Comparison of ENCODE assay signal across 14 cellular contexts in genomic region chr17:2551493-2551892, GRCh38. TPM values are rescaled to one million over a fixed set of nuclear protein-coding genes. Genes with fewer than 3 reads are reported as not detected.
DNase-seq lines count a peak whose midpoint lies in the region; ATAC-seq and TF ChIP-seq lines count a peak whose summit lies in the region.
"Had no signal": no experiment of that assay in that cellular context is flagged by ENCODE, and none has a peak within 500 bp of the region (broad histone marks: within the 10 kb centered on the region; RNA-seq: fewer than 3 reads in every experiment).

No MANE protein-coding gene starts in this region.

- H2BK15ac ChIP-seq in H9 (ENCODE audit: low read depth, low read length), result no peak overlapping the region

- H3K4me1 ChIP-seq in H9 (ENCODE audit: insufficient read depth, low read length) (no peaks in the 10 kb centered on the region), ectodermal cell (ENCODE audit: control insufficient read depth, insufficient read depth, low read length) (peaks cover 5% of the 10 kb centered on the region), osteoblast (ENCODE audit: insufficient read depth, low read length) (no peaks in the 10 kb centered on the region), SJCRH30 (no peaks in the 10 kb centered on the region)
- H3K4me1 ChIP-seq: BLaER1, SJSA1 had no signal

- H3K9me3 ChIP-seq in H9 (ENCODE audit: control insufficient read depth, low read depth, low read length), result no peaks in the 10 kb centered on the region
- no peaks in the 10 kb centered on the region for H3K9me3 ChIP-seq in ectodermal cell (ENCODE audit: control insufficient read depth, low read length)
- H3K9me3 ChIP-seq in osteoblast (ENCODE audit: low read depth, low read length), result no peaks in the 10 kb centered on the region
- H3K9me3 ChIP-seq in SJCRH30 (replicated peaks), result no peaks in the 10 kb centered on the region
- H3K9me3 ChIP-seq: BLaER1, SJSA1 had no signal

- no peak overlapping the region for H2AK5ac ChIP-seq in H9 (ENCODE audit: insufficient read length, low read length)

- no peak overlapping the region for H3K56ac ChIP-seq in H9 (ENCODE audit: insufficient read length, low read depth, low read length)

- H2BK12ac ChIP-seq in H9 (ENCODE audit: insufficient read length, low read depth, low read length), result no peak overlapping the region

- H3K79me2 ChIP-seq in H9 (ENCODE audit: insufficient read depth, low read length) (no peaks in the 10 kb centered on the region), osteoblast (ENCODE audit: insufficient read depth, low read length) (no peaks in the 10 kb centered on the region)

- peaks cover 0 to 3% of the 10 kb centered on the region in 2 experiments; a peak in 2 of 5 replicates for H3K9me3 Mint-ChIP-seq in H9

- no peak overlapping the region for H2BK120ac ChIP-seq in H9 (ENCODE audit: low read depth, low read length, poor library complexity, severe bottlenecking)

- no peaks in the 10 kb centered on the region; the same call in 1 of the 2 replicates for H3K27me3 Mint-ChIP-seq in H9 (ENCODE audit: low read depth)

- H3K4ac ChIP-seq in H9 (ENCODE audit: low read depth, low read length), result no peak overlapping the region

- H2AFZ ChIP-seq in H9 (ENCODE audit: low read length), result no peak overlapping the region
- no peak overlapping the region for H2AFZ ChIP-seq in osteoblast (ENCODE audit: low read length)

- H2BK5ac ChIP-seq in H9 (ENCODE audit: insufficient read length, low read length), result no peak overlapping the region

- H3K4me3 ChIP-seq in ectodermal cell (ENCODE audit: insufficient read depth, low read depth, low read length), result no peak overlapping the region
- no peak overlapping the region for H3K4me3 ChIP-seq in osteoblast (ENCODE audit: insufficient read depth, low read length)
- H3K4me3 ChIP-seq in SJCRH30, result no peak overlapping the region
- H3K4me3 ChIP-seq: BLaER1, SJSA1 had no signal

- no peak overlapping the region for H3T11ph ChIP-seq in H9 (ENCODE audit: low read length)

- no peaks in the 10 kb centered on the region for H4K20me1 ChIP-seq in H9 (ENCODE audit: control insufficient read depth, insufficient read depth, insufficient read length)
- no peaks in the 10 kb centered on the region for H4K20me1 ChIP-seq in osteoblast (ENCODE audit: insufficient read depth, low read length)
- H4K20me1 ChIP-seq: BLaER1 had no signal

- no peak overlapping the region for H4K5ac ChIP-seq in H9 (ENCODE audit: insufficient read length, low read depth, low read length)

- peak overlapping the region; percentile 19 for H3K27ac ChIP-seq in H9 (ENCODE audit: insufficient read length, low read depth, low read length)
- H3K27ac ChIP-seq in ectodermal cell (ENCODE audit: insufficient read depth, low read depth, low read length, poor library complexity, severe bottlenecking), result peak overlapping the region; percentile 97
- no peak overlapping the region for H3K27ac ChIP-seq in osteoblast (ENCODE audit: low read depth, low read length)
- H3K27ac ChIP-seq in SJCRH30, result no peak overlapping the region
- H3K27ac ChIP-seq: BLaER1, RWPE1, SJSA1 had no signal

- no peaks in the 10 kb centered on the region; the same call in 1 of the 2 replicates for H3K27me3 ChIP-seq in H9 (ENCODE audit: insufficient read depth, low read length)
- no peaks in the 10 kb centered on the region for H3K27me3 ChIP-seq in ectodermal cell (ENCODE audit: control insufficient read depth, insufficient read depth, low read length, poor library complexity, severe bottlenecking)
- H3K27me3 ChIP-seq in osteoblast (ENCODE audit: insufficient read depth, low read length), result peaks cover 11% of the 10 kb centered on the region
- no peaks in the 10 kb centered on the region for H3K27me3 ChIP-seq in SJCRH30
- H3K27me3 ChIP-seq: BLaER1, SJSA1 had no signal

- peak; percentile 61 for DNase-seq in H9
- peak; percentile 85 for DNase-seq in iPS-NIHi11 (ENCODE audit: low spot score)
- DNase-seq in osteoblast (ENCODE audit: insufficient read length, low spot score, missing footprints), result peak; percentile 75
- DNase-seq in SJCRH30, result no peak
- DNase-seq: CD8-positive, alpha-beta memory T cell; NCI-H1436; NCI-H2081 treated with DMSO at 0.1 percent for 48 hours; NCI-H524 treated with DMSO at 0.1 percent for 48 hours had no signal

- no peak overlapping the region for H4K8ac ChIP-seq in H9 (replicated peaks; ENCODE audit: insufficient read length, low read depth, low read length)

- H2BK20ac ChIP-seq in H9 (ENCODE audit: low read depth, low read length, poor library complexity, severe bottlenecking), result no peak overlapping the region

- H3K14ac ChIP-seq in H9 (ENCODE audit: insufficient read depth, low read length), result no peak overlapping the region

- H3K18ac ChIP-seq in H9 (ENCODE audit: insufficient read length, low read depth, low read length), result no peak overlapping the region

- H3K23ac ChIP-seq in H9 (ENCODE audit: insufficient read length, low read depth, low read length), result no peak overlapping the region

- no peak for ATAC-seq in GM18861 (IDR thresholded peaks at IDR 0.05; ENCODE audit: unreplicated experiment)
- ATAC-seq in GM19035 (IDR thresholded peaks at IDR 0.05; ENCODE audit: unreplicated experiment), result no peak

- no peak overlapping the region for H3K9ac ChIP-seq in H9 (ENCODE audit: extremely low read depth, insufficient read length, low read length)
- H3K9ac ChIP-seq: BLaER1 had no signal

- peaks cover 14 to 18% of the 10 kb centered on the region in 2 experiments for H3K4me1 Mint-ChIP-seq in H9
- H3K4me1 Mint-ChIP-seq: CD8-positive, alpha-beta memory T cell had no signal

- H4K91ac ChIP-seq in H9 (ENCODE audit: insufficient read length, low read depth, low read length), result no peak overlapping the region

- H3K36me3 ChIP-seq in ectodermal cell (ENCODE audit: control insufficient read depth, insufficient read depth, low read length) (no peaks in the 10 kb centered on the region), osteoblast (ENCODE audit: insufficient read depth, low read length) (no peaks in the 10 kb centered on the region), SJCRH30 (no peaks in the 10 kb centered on the region)
- H3K36me3 ChIP-seq: BLaER1, SJSA1 had no signal

- TF ChIP-seq CTCF in H9 (conservative IDR thresholded peaks at IDR 0.05), result no peak
- TF ChIP-seq CTCF in osteoblast (IDR thresholded peaks at IDR 0.05; ENCODE audit: extremely low read depth, low read depth, low read length), result no peak

- WGBS in H9 (ENCODE audit: extremely low coverage, insufficient read length, low lambda C conversion rate), result no CpG with 5 or more reads among the region's 10 CpGs
- WGBS in ectodermal cell, 2 experiments, result 5 to 8% methylated on average over 9 of the region's 10 CpGs

- H3K4me2 ChIP-seq in H9 (ENCODE audit: insufficient read depth, insufficient read length, low read length), result peak overlapping the region; percentile 31
- H3K4me2 ChIP-seq in osteoblast (ENCODE audit: insufficient read depth, low read length), result no peak overlapping the region
- H3K4me2 ChIP-seq: BLaER1 had no signal

- H3K79me1 ChIP-seq in H9 (ENCODE audit: insufficient read depth, low read depth, low read length, poor library complexity, severe bottlenecking), result no peaks in the 10 kb centered on the region

- peak overlapping the region; percentile 53 to 93 (median 81); a peak in 4 of 7 replicates for H3K27ac Mint-ChIP-seq in H9
- H3K27ac Mint-ChIP-seq: CD8-positive, alpha-beta memory T cell had no signal

- H3K36me3 Mint-ChIP-seq in H9 (ENCODE audit: insufficient read depth in 1 of 3, low read depth in 3 of 3), result no peaks in the 10 kb centered on the region
- H3K36me3 Mint-ChIP-seq: CD8-positive, alpha-beta memory T cell had no signal

- H3K23me2 ChIP-seq in H9 (ENCODE audit: insufficient read length, low read depth, low read length, poor library complexity, severe bottlenecking), result no peaks in the 10 kb centered on the region

- peak overlapping the region in 1 of 2 experiments; percentile 63; a peak in 3 of 5 replicates for H3K4me3 Mint-ChIP-seq in H9
- H3K4me3 Mint-ChIP-seq: CD8-positive, alpha-beta memory T cell had no signal

RNA-seq across cellular contexts. Expression of gene METTL16, which starts 39.8 kb away (rescaled TPM):
- 55.4 and 55.9 TPM in 2 replicates for total RNA-seq in H9 (2021)
- polyA plus RNA-seq in ectodermal cell (2013, experiment 1 of 4), result 54.8 TPM
- polyA plus RNA-seq in ectodermal cell (2013, experiment 2 of 4), result 50.3 TPM
- 39.6 TPM for polyA plus RNA-seq in ectodermal cell (2013, experiment 3 of 4)
- polyA plus RNA-seq in ectodermal cell (2013, experiment 4 of 4), result 39.8 TPM
- total RNA-seq in osteoblast, result 12.4 and 14.8 TPM in 2 replicates
- 29.9 and 33.6 TPM in 2 replicates for total RNA-seq in SJCRH30 (2014; rRNA removed; shearing (Covaris generic))

RNA-seq across cellular contexts. Expression of gene PAFAH1B1, which starts 42.0 kb away (rescaled TPM):
- total RNA-seq in H9 (2021), result 130 and 134 TPM in 2 replicates
- polyA plus RNA-seq in ectodermal cell (2013, experiment 1 of 4), result 198 TPM
- 199 TPM for polyA plus RNA-seq in ectodermal cell (2013, experiment 2 of 4)
- polyA plus RNA-seq in ectodermal cell (2013, experiment 3 of 4), result 142 TPM
- polyA plus RNA-seq in ectodermal cell (2013, experiment 4 of 4), result 159 TPM
- 113 and 128 TPM in 2 replicates for total RNA-seq in osteoblast
- 49.6 and 60.6 TPM in 2 replicates for total RNA-seq in SJCRH30 (2014; rRNA removed; shearing (Covaris generic))

Comparison
In these comparisons a context has a peak if more than half of its experiments do, and no peak if none do; other contexts are left out.
1. DNase-seq: peak in H9 (single experiment), iPS-NIHi11 (single experiment) and osteoblast (single experiment); none in SJCRH30 (0 of 2).
2. H3K27ac ChIP-seq: peak in H9 (single experiment) and ectodermal cell (single experiment); none in osteoblast (single experiment) and SJCRH30 (single experiment).